Comparison of ENCODE assay signal across 13 cellular contexts in genomic region chr12:97465012-97465345, GRCh38. TPM values are rescaled to one million over a fixed set of nuclear protein-coding genes. Genes with fewer than 3 reads are reported as not detected.
DNase-seq lines count a peak whose midpoint lies in the region; TF ChIP-seq lines count a peak whose summit lies in the region.
"Had no signal": no experiment of that assay in that cellular context is flagged by ENCODE, and none has a peak within 500 bp of the region (broad histone marks: within the 10 kb centered on the region; RNA-seq: fewer than 3 reads in every experiment).

No MANE protein-coding gene starts in this region.

- H3K9me2 ChIP-seq in neural cell (ENCODE audit: insufficient read depth, low read length), result no peaks in the 10 kb centered on the region

- H3K9me3 ChIP-seq in neural cell (ENCODE audit: low read length), result no peaks in the 10 kb centered on the region
- H3K9me3 ChIP-seq: tibial artery had no signal

- H3K27ac ChIP-seq in neural cell (ENCODE audit: low read length), result peak overlapping the region; percentile 77
- H3K27ac ChIP-seq: tibial artery had no signal

- TF ChIP-seq EP300 in neural cell (conservative IDR thresholded peaks at IDR 0.05; ENCODE audit: poor library complexity, severe bottlenecking), result no peak

- H3K27me3 Mint-ChIP-seq in endothelial cell (ENCODE audit: unreplicated experiment), result peaks cover 2% of the 10 kb centered on the region
- H3K27me3 Mint-ChIP-seq in activated T-cell treated with anti-CD3 and anti-CD28 coated beads, Interleukin-2, amount 50 U/mL, for 24 hours, result peaks cover 41% of the 10 kb centered on the region

- H4K20me1 ChIP-seq in neural cell (ENCODE audit: insufficient read depth), result no peaks in the 10 kb centered on the region

- peak overlapping the region; percentile 74 for H3K4me3 ChIP-seq in neural cell (ENCODE audit: low read length)
- H3K4me3 ChIP-seq: tibial artery had no signal

- peaks cover 22% of the 10 kb centered on the region for H3K4me1 Mint-ChIP-seq in endothelial cell (ENCODE audit: unreplicated experiment)
- peaks cover 4% of the 10 kb centered on the region for H3K4me1 Mint-ChIP-seq in activated T-cell treated with anti-CD3 and anti-CD28 coated beads, Interleukin-2, amount 50 U/mL, for 24 hours (ENCODE audit: low read depth)

- H3K36me3 ChIP-seq in neural cell (ENCODE audit: insufficient read depth, low read length), result no peaks in the 10 kb centered on the region
- H3K36me3 ChIP-seq: tibial artery had no signal

- no peak overlapping the region for H3K27ac Mint-ChIP-seq in endothelial cell (ENCODE audit: unreplicated experiment)
- H3K27ac Mint-ChIP-seq in activated T-cell treated with anti-CD3 and anti-CD28 coated beads, Interleukin-2, amount 50 U/mL, for 24 hours, result no peak overlapping the region
- H3K27ac Mint-ChIP-seq: memory B cell had no signal

- peak overlapping the region; percentile 78 for H3K4me2 ChIP-seq in neural cell (ENCODE audit: low read length)

- peak overlapping the region; percentile 47 for H3K4me3 Mint-ChIP-seq in endothelial cell (ENCODE audit: unreplicated experiment)
- H3K4me3 Mint-ChIP-seq in activated T-cell treated with anti-CD3 and anti-CD28 coated beads, Interleukin-2, amount 50 U/mL, for 24 hours, result no peak overlapping the region
- H3K4me3 Mint-ChIP-seq: memory B cell had no signal

- H3K27me3 ChIP-seq in neural cell (ENCODE audit: insufficient read depth, low read depth, low read length), result no peaks in the 10 kb centered on the region

- peak overlapping the region; percentile 78 for H3K9ac ChIP-seq in neural cell (ENCODE audit: low read length)

- H3K79me2 ChIP-seq in neural cell (replicated peaks; ENCODE audit: insufficient read depth, low read length), result peaks cover 71% of the 10 kb centered on the region

- no peak overlapping the region for H2AFZ ChIP-seq in neural cell (ENCODE audit: low read depth, low read length)

- H3K36me3 Mint-ChIP-seq in endothelial cell (ENCODE audit: low read depth, unreplicated experiment), result no peaks in the 10 kb centered on the region
- no peaks in the 10 kb centered on the region for H3K36me3 Mint-ChIP-seq in activated T-cell treated with anti-CD3 and anti-CD28 coated beads, Interleukin-2, amount 50 U/mL, for 24 hours (ENCODE audit: low read depth)
- H3K36me3 Mint-ChIP-seq: memory B cell had no signal

- DNase-seq in ELF-1 (ENCODE audit: low read depth, low spot score), result peak; percentile 24
- peak; percentile 56 for DNase-seq in NCI-H146 treated with DMSO at 0.1 percent for 48 hours (lab: John Stamatoyannopoulos, UW; ENCODE audit: unreplicated experiment)
- DNase-seq in endothelial cell (ENCODE audit: low spot score), result peak; percentile 11
- no peak for DNase-seq in HCEC 1CT
- no peak for DNase-seq in activated T-cell treated with anti-CD3 and anti-CD28 coated beads, Interleukin-2, amount 50 U/mL, for 24 hours
- DNase-seq in activated naive CD4-positive, alpha-beta T cell treated with anti-CD3 and anti-CD28 coated beads, Interleukin-2, amount 50 U/mL, for 16 hours, result no peak
- no peak for DNase-seq in SW480 (ENCODE audit: low spot score)
- DNase-seq: activated gamma-delta T cell treated with Interleukin-2 at 50 U/mL for 16 hours, Calu3, MV-4-11, tibial artery had no signal

- H3F3A ChIP-seq in neural cell (ENCODE audit: insufficient read depth, low read length, poor library complexity, severe bottlenecking), result peaks cover 3% of the 10 kb centered on the region

- TF ChIP-seq CTCF in endothelial cell (IDR thresholded peaks at IDR 0.05; ENCODE audit: unreplicated experiment) (no peak), neural cell (IDR thresholded peaks at IDR 0.05; ENCODE audit: poor library complexity, severe bottlenecking) (no peak)

- no peaks in the 10 kb centered on the region for H3K9me3 Mint-ChIP-seq in endothelial cell (ENCODE audit: unreplicated experiment)
- no peaks in the 10 kb centered on the region for H3K9me3 Mint-ChIP-seq in activated T-cell treated with anti-CD3 and anti-CD28 coated beads, Interleukin-2, amount 50 U/mL, for 24 hours

- TF ChIP-seq RAD21 in neural cell (conservative IDR thresholded peaks at IDR 0.05), result peak; percentile 39

TF ChIP-seq in neural cell, 6 proteins besides CTCF, POLR2A, EP300 and RAD21:
- peak; percentile 23 for TF ChIP-seq REST (IDR thresholded peaks at IDR 0.05; ENCODE audit: borderline replicate concordance)
- TF ChIP-seq TAF1 (IDR thresholded peaks at IDR 0.05; ENCODE audit: low read depth), result no peak
- TF ChIP-seq EZH2 (IDR thresholded peaks at IDR 0.05; ENCODE audit: borderline replicate concordance, insufficient read depth, low read length, poor library complexity, severe bottlenecking), result no peak
- peak; percentile 33 for TF ChIP-seq SMC3 (conservative IDR thresholded peaks at IDR 0.05; ENCODE audit: poor library complexity)
- peak; percentile 28 for TF ChIP-seq POLR2AphosphoS5 (IDR thresholded peaks at IDR 0.05)
- TF ChIP-seq MXI1 (conservative IDR thresholded peaks at IDR 0.05; ENCODE audit: poor library complexity, severe bottlenecking), result no peak

RNA-seq across cellular contexts. Expression of gene RMST, which starts 2.4 kb away (rescaled TPM):
- total RNA-seq in endothelial cell (ENCODE audit: unreplicated experiment), result 3.6 TPM
- polyA plus RNA-seq in neural cell, result 83.3 and 104 TPM in 2 replicates
- 1,048 and 1,050 TPM in 2 replicates for polyA minus RNA-seq in neural cell

Comparison
In these comparisons a context has a peak if more than half of its experiments do, and no peak if none do; other contexts are left out.
1. DNase-seq: peak in ELF-1 (single experiment), NCI-H146 treated with DMSO at 0.1 percent for 48 hours (single experiment) and endothelial cell (single experiment); none in HCEC 1CT (single experiment), activated T-cell treated with anti-CD3 and anti-CD28 coated beads, Interleukin-2, amount 50 U/mL, for 24 hours (single experiment), activated naive CD4-positive, alpha-beta T cell treated with anti-CD3 and anti-CD28 coated beads, Interleukin-2, amount 50 U/mL, for 16 hours (single experiment) and SW480 (single experiment).